ENCODE assay signal across 19 cellular contexts in genomic region chr1:21059021-21059420, GRCh38.
A peak's percentile ranks its signal among the peaks of the same experiment; 100 is the strongest.
DNase-seq lines count a peak whose midpoint lies in the region; ATAC-seq and TF ChIP-seq lines count a peak whose summit lies in the region.
"Had no signal": no experiment of that assay in that cellular context is flagged by ENCODE, and none has a peak within 500 bp of the region (broad histone marks: within the 10 kb centered on the region; RNA-seq: fewer than 3 reads in every experiment).

No MANE protein-coding gene starts in this region.

- H3K27ac ChIP-seq in GM23248 (no peak overlapping the region), SJCRH30 (peak overlapping the region; percentile 41), neutrophil (peak overlapping the region; percentile 55)
- no peak overlapping the region for H3K27ac ChIP-seq in CD4-positive, alpha-beta memory T cell (ENCODE audit: low read depth, low read length)
- H3K27ac ChIP-seq: BLaER1 treated with 17β-estradiol and CSF1 and Interleukin-3, amounts not matched to agents 10 nM and 100 nM had no signal

- H3K4me2 ChIP-seq in GM23248 (ENCODE audit: unreplicated experiment), result no peak overlapping the region
- H3K4me2 ChIP-seq: BLaER1 treated with 17β-estradiol and CSF1 and Interleukin-3, amounts not matched to agents 10 nM and 100 nM had no signal

- H3K9ac ChIP-seq in GM23248, result no peak overlapping the region
- H3K9ac ChIP-seq: BLaER1 treated with 17β-estradiol and CSF1 and Interleukin-3, amounts not matched to agents 10 nM and 100 nM had no signal

- H3K4me1 Mint-ChIP-seq in chondrocyte (ENCODE audit: low read depth), result peaks cover 10% of the 10 kb centered on the region
- peaks cover 0 to 1% (median 0%) of the 10 kb centered on the region in 4 donors for H3K4me1 Mint-ChIP-seq in CD4-positive, alpha-beta memory T cell

- no peaks in the 10 kb centered on the region for H4K20me1 ChIP-seq in GM23248 (ENCODE audit: insufficient read depth)

- no peaks in the 10 kb centered on the region for H3K27me3 Mint-ChIP-seq in chondrocyte (ENCODE audit: low read depth)
- H3K27me3 Mint-ChIP-seq in CD4-positive, alpha-beta memory T cell, result no peaks in the 10 kb centered on the region

- TF ChIP-seq CTCF in chondrocyte (IDR thresholded peaks at IDR 0.05) (no peak), neutrophil (IDR thresholded peaks at IDR 0.05) (no peak)

- peaks cover 21% of the 10 kb centered on the region for H3K4me1 ChIP-seq in GM23248 (ENCODE audit: insufficient read depth)
- H3K4me1 ChIP-seq in SJCRH30, result peaks cover 17% of the 10 kb centered on the region
- peaks cover 25 to 40% of the 10 kb centered on the region in 2 experiments for H3K4me1 ChIP-seq in neutrophil (ENCODE audit: control insufficient read depth in 1 of 2, insufficient read depth in 1 of 2, low read depth in 1 of 2, low read length in 1 of 2)
- H3K4me1 ChIP-seq in CD4-positive, alpha-beta memory T cell (ENCODE audit: insufficient read depth, low read length), result no peaks in the 10 kb centered on the region

- H3K4me3 ChIP-seq in GM23248 (no peak overlapping the region), SJCRH30 (no peak overlapping the region), neutrophil (ENCODE audit: low read depth in 1 of 2, low read length in 1 of 2) (no peak overlapping the region)
- no peak overlapping the region for H3K4me3 ChIP-seq in CD4-positive, alpha-beta memory T cell (ENCODE audit: low read length in 2 of 2)
- H3K4me3 ChIP-seq: BLaER1 treated with 17β-estradiol and CSF1 and Interleukin-3, amounts not matched to agents 10 nM and 100 nM had no signal

- CTCF ChIA-PET in CD4-positive, alpha-beta memory T cell (lab: Charles Lee; ENCODE audit: partially characterized antibody), result no interaction called here

- intact Hi-C loops in CD4-positive, alpha-beta memory T cell (cut with micrococcal nuclease), result no loop called here

- H3K9me3 ChIP-seq in GM23248 (ENCODE audit: low read depth) (no peaks in the 10 kb centered on the region), SJCRH30 (replicated peaks) (no peaks in the 10 kb centered on the region), neutrophil (no peaks in the 10 kb centered on the region)
- H3K9me3 ChIP-seq in CD4-positive, alpha-beta memory T cell (ENCODE audit: control insufficient read depth in 1 of 2, low read length in 2 of 2), result no peaks in the 10 kb centered on the region

- H3K36me3 ChIP-seq in GM23248 (ENCODE audit: low read depth) (no peaks in the 10 kb centered on the region), SJCRH30 (peaks cover 4% of the 10 kb centered on the region), neutrophil (no peaks in the 10 kb centered on the region)
- H3K36me3 ChIP-seq in CD4-positive, alpha-beta memory T cell (ENCODE audit: insufficient read depth, low read length), result no peaks in the 10 kb centered on the region

- H3K4me3 Mint-ChIP-seq in chondrocyte (ENCODE audit: unreplicated experiment), result no peak overlapping the region
- H3K4me3 Mint-ChIP-seq in CD4-positive, alpha-beta memory T cell, result no peak overlapping the region

- no peaks in the 10 kb centered on the region for H3K9me2 ChIP-seq in GM23248 (ENCODE audit: insufficient read depth)

- H3K27ac Mint-ChIP-seq in chondrocyte (ENCODE audit: unreplicated experiment), result peak overlapping the region; percentile 81
- no peak overlapping the region for H3K27ac Mint-ChIP-seq in CD4-positive, alpha-beta memory T cell

- no peak overlapping the region for H2AFZ ChIP-seq in GM23248

- in situ Hi-C loops in GM23248 (cut with MboI), result no loop called here

- POLR2A ChIA-PET in CD4-positive, alpha-beta memory T cell (lab: Charles Lee; ENCODE audit: partially characterized antibody), result no interaction called here

- no peaks in the 10 kb centered on the region for H3K36me3 Mint-ChIP-seq in chondrocyte (ENCODE audit: low read depth)
- no peaks in the 10 kb centered on the region for H3K36me3 Mint-ChIP-seq in CD4-positive, alpha-beta memory T cell

- H3F3A ChIP-seq in GM23248 (ENCODE audit: insufficient read depth), result no peaks in the 10 kb centered on the region

- H3K79me2 ChIP-seq in GM23248 (ENCODE audit: insufficient read depth), result peaks cover 98% of the 10 kb centered on the region

- DNase-seq in GM23248, result peak; percentile 23
- DNase-seq in SJCRH30, result no peak
- DNase-seq in chondrocyte (ENCODE audit: low spot score), result no peak
- no peak for DNase-seq in CD4-positive, alpha-beta memory T cell
- no peak for DNase-seq in stimulated activated CD4-positive, alpha-beta T cell treated with anti-CD3 and anti-CD28 coated beads, Interleukin-1b, Interleukin-23, amount 100 ng/mL, for 48 hours
- DNase-seq: DMS79 treated with DMSO at 0.1 percent for 48 hours; HCEC 1CT; KBM-7; NCI-H1105 treated with DMSO at 0.1 percent for 48 hours; NCI-H1694 treated with DMSO at 0.1 percent for 48 hours; NCI-H2107; NCI-H510A; NCI-H748 treated with DMSO at 0.1 percent for 48 hours; NK-92 treated with Interleukin-12 subunit alpha and Interleukin-12 subunit beta, amount 100 ng/mL, for 24 hours; Right ventricle myocardium superior had no signal

- no peak for ATAC-seq in GM21529 (IDR thresholded peaks at IDR 0.05; ENCODE audit: unreplicated experiment)
- ATAC-seq: SK-N-SH treated with all-trans-retinoic acid at 6 μM for 48 hours had no signal

- no peaks in the 10 kb centered on the region for H3K27me3 ChIP-seq in GM23248 (replicated peaks; ENCODE audit: insufficient read depth)
- H3K27me3 ChIP-seq in SJCRH30, result no peaks in the 10 kb centered on the region
- H3K27me3 ChIP-seq in neutrophil, result no peaks in the 10 kb centered on the region
- no peaks in the 10 kb centered on the region for H3K27me3 ChIP-seq in CD4-positive, alpha-beta memory T cell (ENCODE audit: insufficient read depth, low read length)
- H3K27me3 ChIP-seq: BLaER1 treated with 17β-estradiol and CSF1 and Interleukin-3, amounts not matched to agents 10 nM and 100 nM had no signal

- no peaks in the 10 kb centered on the region for H3K9me3 Mint-ChIP-seq in chondrocyte (ENCODE audit: low read depth)
- H3K9me3 Mint-ChIP-seq in CD4-positive, alpha-beta memory T cell, result no peaks in the 10 kb centered on the region

Comparison
In these comparisons a context has a peak if more than half of its experiments do, and no peak if none do; other contexts are left out.
1. H3K27ac ChIP-seq: peak in SJCRH30 (single experiment) and neutrophil (single experiment); none in GM23248 (single experiment) and CD4-positive, alpha-beta memory T cell (single experiment).